7 cellular contexts compared by ENCODE assay signal in genomic region chr19:47746129-47746528, GRCh38. TPM values are rescaled to one million over a fixed set of nuclear protein-coding genes. Genes with fewer than 3 reads are reported as not detected.
A peak's percentile ranks its signal among the peaks of the same experiment; 100 is the strongest.
DNase-seq lines count a peak whose midpoint lies in the region; ATAC-seq and TF ChIP-seq lines count a peak whose summit lies in the region.
"Not testable (repeated sequence)": the region's sequence is repeated elsewhere in the genome, so short reads cannot be mapped to it uniquely, and the experiment has no call there.
"Had no signal": no experiment of that assay in that cellular context is flagged by ENCODE, and none has a peak within 500 bp of the region (broad histone marks: within the 10 kb centered on the region; RNA-seq: fewer than 3 reads in every experiment).

No MANE protein-coding gene starts in this region.

- in situ Hi-C loops in astrocyte of the spinal cord (cut with HindIII; ENCODE audit: low sequenced_read_pairs), result not testable (repeated sequence)

- H3K27ac ChIP-seq in SJSA1, result not testable (repeated sequence)
- H3K27ac ChIP-seq in suprapubic skin, result peak overlapping the region; percentile 98

- H3K4me3 Mint-ChIP-seq in naive thymus-derived CD8-positive, alpha-beta T cell, result peak overlapping the region; percentile 97 to 100 (median 99)

- peaks cover 17 to 56% (median 46%) of the 10 kb centered on the region in 4 donors for H3K4me1 Mint-ChIP-seq in naive thymus-derived CD8-positive, alpha-beta T cell

- H3K36me3 Mint-ChIP-seq in naive thymus-derived CD8-positive, alpha-beta T cell, result peaks cover 2 to 41% (median 9%) of the 10 kb centered on the region in 3 donors

- H3K9me3 ChIP-seq in SJSA1 (replicated peaks); suprapubic skin: not testable (repeated sequence)

- TF ChIP-seq POLR2A in suprapubic skin (IDR thresholded peaks at IDR 0.05), result not testable (repeated sequence)

- TF ChIP-seq CTCF in GM12864 (IDR thresholded peaks at IDR 0.05; ENCODE audit: low read depth, low read length, missing control alignments); astrocyte of the spinal cord (IDR thresholded peaks at IDR 0.05; ENCODE audit: low read depth, low read length); foreskin fibroblast (IDR thresholded peaks at IDR 0.05; ENCODE audit: low read depth, low read length); suprapubic skin (IDR thresholded peaks at IDR 0.05): not testable (repeated sequence)

- not testable (repeated sequence) for H3K27me3 ChIP-seq in SJSA1 (replicated peaks); suprapubic skin

- 67% methylated on average over 17 of the region's 17 CpGs for WGBS in suprapubic skin

- H3K27me3 Mint-ChIP-seq in naive thymus-derived CD8-positive, alpha-beta T cell, result not testable (repeated sequence)

- ATAC-seq in naive thymus-derived CD8-positive, alpha-beta T cell, result not testable (repeated sequence)

- POLR2A ChIA-PET in naive thymus-derived CD8-positive, alpha-beta T cell (lab: Charles Lee), result interaction anchor here (0.8 to 1.7 kb wide), 4 partner anchors 10 to 262 kb away, joined by 3 to 9 read pairs (median 6); partner anchors contain the start of genes KPTN and SELENOW

- H3K9me3 Mint-ChIP-seq in naive thymus-derived CD8-positive, alpha-beta T cell, result not testable (repeated sequence)

- H3K4me3 ChIP-seq in GM12864 (ENCODE audit: low read depth, low read length) (peak overlapping the region; percentile 82), SJSA1 (peak overlapping the region; percentile 71), astrocyte of the spinal cord (ENCODE audit: low read depth, low read length) (peak overlapping the region; percentile 83), foreskin fibroblast (ENCODE audit: low read depth in 1 of 2, low read length in 2 of 2) (peak overlapping the region; percentile 76 to 77), suprapubic skin (peak overlapping the region; percentile 80)

- peaks cover 32% of the 10 kb centered on the region for H3K4me1 ChIP-seq in SJSA1 (replicated peaks)
- peaks cover 52% of the 10 kb centered on the region for H3K4me1 ChIP-seq in suprapubic skin

- peak overlapping the region in 9 of 10 donors; percentile 99 to 100 (median 100) for H3K27ac Mint-ChIP-seq in naive thymus-derived CD8-positive, alpha-beta T cell

- H3K36me3 ChIP-seq in SJSA1 (peaks cover 64% of the 10 kb centered on the region), suprapubic skin (peaks cover 45% of the 10 kb centered on the region)

- TF ChIP-seq EP300 in suprapubic skin (IDR thresholded peaks at IDR 0.05), result not testable (repeated sequence)

- DNase-seq in GM12864 (ENCODE audit: low read depth); SJSA1 (ENCODE audit: low read depth in 1 of 2, low spot score in 2 of 2); astrocyte of the spinal cord (ENCODE audit: low read depth, low spot score); foreskin fibroblast; naive thymus-derived CD8-positive, alpha-beta T cell; suprapubic skin (ENCODE audit: low spot score in 2 of 2): not testable (repeated sequence)

RNA-seq across cellular contexts. Expression of gene NOP53, which starts 0.8 kb away (rescaled TPM):
- 48.9 and 54.0 TPM in 2 replicates for total RNA-seq in SJSA1 (2014; rRNA removed; shearing (Covaris generic))
- 100 to 1,000 TPM; 847 to 882 TPM for total RNA-seq in naive thymus-derived CD8-positive, alpha-beta T cell
- 100 to 1,000 TPM; 266 to 443 (median 273) TPM for polyA plus RNA-seq in naive thymus-derived CD8-positive, alpha-beta T cell
- total RNA-seq in suprapubic skin, result 100 to 1,000 TPM; 329 to 412 (median 356) TPM

RNA-seq across cellular contexts. Expression of gene SELENOW, which starts 32.4 kb away (rescaled TPM):
- total RNA-seq in SJSA1 (2014; rRNA removed; shearing (Covaris generic)), result 394 and 455 TPM in 2 replicates
- total RNA-seq in naive thymus-derived CD8-positive, alpha-beta T cell, result 10 to 100 TPM; 93.3 to 97.4 TPM
- 100 to 1,000 TPM; 312 to 427 (median 418) TPM for polyA plus RNA-seq in naive thymus-derived CD8-positive, alpha-beta T cell
- 100 to 1,000 TPM; 351 to 679 (median 517) TPM for total RNA-seq in suprapubic skin

RNA-seq across cellular contexts. Expression of gene EHD2, which starts 32.9 kb away (rescaled TPM):
- 25.7 and 35.9 TPM in 2 replicates for total RNA-seq in SJSA1 (2014; rRNA removed; shearing (Covaris generic))
- not detected for total RNA-seq in naive thymus-derived CD8-positive, alpha-beta T cell
- polyA plus RNA-seq in naive thymus-derived CD8-positive, alpha-beta T cell, result not detected
- total RNA-seq in suprapubic skin, result 10 to 100 TPM; 48.5 to 84.7 (median 70.5) TPM

RNA-seq across cellular contexts. Expression of gene TPRX1, which starts 58.2 kb away (rescaled TPM):
- total RNA-seq in SJSA1 (2014; rRNA removed; shearing (Covaris generic)), result not detected in 2 replicates
- total RNA-seq in naive thymus-derived CD8-positive, alpha-beta T cell, result not detected
- not detected for polyA plus RNA-seq in naive thymus-derived CD8-positive, alpha-beta T cell
- not detected for total RNA-seq in suprapubic skin
- total RNA-seq: renal cortical epithelial cell had no signal

Comparison
In these comparisons a context has a peak if more than half of its experiments do, and no peak if none do; other contexts are left out.
1. RNA of gene EHD2, which starts 32.9 kb away (total RNA-seq): 48.5 to 84.7 TPM in suprapubic skin and 25.7 to 35.9 TPM in SJSA1; not detected in naive thymus-derived CD8-positive, alpha-beta T cell; every median in the first group is over 10 times any median in the second.
2. Peak in every context shown above with its lines, with median percentiles within 50 percentile points of each other: H3K4me3 ChIP-seq.